Comparison of ENCODE assay signal across 14 cellular contexts in the genomic region with DNA sequence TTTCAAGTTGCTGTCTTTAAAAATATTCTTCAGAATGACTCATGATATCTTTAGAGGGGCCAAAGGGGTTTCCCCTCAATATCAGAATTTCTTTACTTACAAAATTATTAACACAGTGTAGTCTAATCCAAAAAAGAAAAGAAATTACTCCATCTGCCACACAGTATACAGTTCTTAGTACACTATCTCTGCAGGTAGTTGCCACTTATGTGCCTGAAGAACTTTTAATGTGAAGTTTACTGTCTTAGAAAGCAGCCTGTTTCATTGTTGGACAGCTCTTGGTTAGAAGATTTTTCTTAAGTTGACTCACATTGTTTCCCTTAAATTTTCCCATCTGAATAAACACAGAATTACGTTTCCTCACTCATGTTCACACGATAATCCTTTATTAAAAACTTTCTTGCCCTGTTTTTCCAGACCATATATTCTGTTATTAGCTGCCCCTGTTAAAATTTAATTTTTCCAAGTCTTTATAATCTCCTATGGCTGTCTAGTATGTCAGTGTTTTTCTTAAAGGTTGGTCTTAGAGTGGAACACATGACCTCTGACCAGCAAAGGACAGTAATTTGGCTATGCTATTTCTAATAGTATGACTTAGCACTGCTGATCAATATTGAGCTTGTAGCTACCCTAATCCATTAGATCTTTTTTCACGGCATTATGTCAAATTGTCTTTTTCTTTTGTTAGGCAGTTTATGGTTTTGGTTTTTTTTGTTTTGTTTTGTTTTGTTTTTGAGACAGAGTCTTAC. TPM values are rescaled to one million over a fixed set of nuclear protein-coding genes. Genes with fewer than 3 reads are reported as not detected.
DNase-seq lines count a peak whose midpoint lies in the region; ATAC-seq and TF ChIP-seq lines count a peak whose summit lies in the region.
"Had no signal": no experiment of that assay in that cellular context is flagged by ENCODE, and none has a peak within 500 bp of the region (broad histone marks: within the 10 kb centered on the region; RNA-seq: fewer than 3 reads in every experiment).

No MANE protein-coding gene starts in this region.

- TF ChIP-seq CTCF in Peyer's patch (IDR thresholded peaks at IDR 0.05) = no peak

- no peak overlapping the region for H3K4me3 ChIP-seq in Peyer's patch

- no peaks in the 10 kb centered on the region for H3K27me3 ChIP-seq in Peyer's patch

- TF ChIP-seq POLR2A in Peyer's patch (IDR thresholded peaks at IDR 0.05) = no peak

- no peaks in the 10 kb centered on the region for H3K9me3 ChIP-seq in Peyer's patch

- H3K36me3 ChIP-seq in Peyer's patch = peaks cover 0 to 9% (median 0%) of the 10 kb centered on the region in 3 donors

- DNase-seq in NCI-H526 (lab: John Stamatoyannopoulos, UW) = no peak
- DNase-seq in NCI-H774 (lab: John Stamatoyannopoulos, UW) = no peak
- no peak for DNase-seq in Peyer's patch
- DNase-seq: activated CD8-positive, alpha-beta memory T cell treated with anti-CD3 and anti-CD28 coated beads, Interleukin-2, amount 10 ng/mL, durations not matched to agents 7 days and 5 days; AML-193; aorta; DND-41; left ventricle myocardium superior; NCI-H446 had no signal

- H3K27ac ChIP-seq in Peyer's patch = no peak overlapping the region

- H3K4me1 ChIP-seq in Peyer's patch = no peaks in the 10 kb centered on the region

- ATAC-seq in GM18498 (IDR thresholded peaks at IDR 0.05; ENCODE audit: unreplicated experiment) = peak; percentile 57
- ATAC-seq in GM19351 (IDR thresholded peaks at IDR 0.05; ENCODE audit: unreplicated experiment) = peak; percentile 69
- peak; percentile 66 for ATAC-seq in HG02840 (IDR thresholded peaks at IDR 0.05; ENCODE audit: low FRiP score, unreplicated experiment)
- ATAC-seq in HG03565 (IDR thresholded peaks at IDR 0.05; ENCODE audit: unreplicated experiment) = peak; percentile 70
- ATAC-seq in GM19467 (IDR thresholded peaks at IDR 0.05; ENCODE audit: unreplicated experiment) = no peak
- ATAC-seq: activated CD8-positive, alpha-beta memory T cell treated with anti-CD3 and anti-CD28 coated beads, Interleukin-2, amount 10 ng/mL, durations not matched to agents 7 days and 5 days; left ventricle myocardium superior had no signal

RNA-seq across cellular contexts. Expression of gene FKTN, which starts 21.8 kb away (rescaled TPM):
- total RNA-seq in Peyer's patch = 10 to 100 TPM in 2 of 4 donors, 1 to 10 TPM in 2; 5.0 to 22.1 (median 8.4) TPM
